21 cellular contexts compared by ENCODE assay signal in genomic region chr21:37886726-37887309, GRCh38. TPM values are rescaled to one million over a fixed set of nuclear protein-coding genes. Genes with fewer than 3 reads are reported as not detected.
"Had no signal": no experiment of that assay in that cellular context is flagged by ENCODE, and none has a peak within 500 bp of the region (broad histone marks: within the 10 kb centered on the region; RNA-seq: fewer than 3 reads in every experiment).

No MANE protein-coding gene starts in this region.

- DNase-seq: activated CD4-positive, alpha-beta T cell treated with anti-CD3 and anti-CD28 coated beads, Interleukin-2, amount 10 ng/mL, durations not matched to agents 24 days and 14 days; activated CD4-positive, alpha-beta T cell treated with anti-CD3 and anti-CD28 coated beads, Interleukin-2, amount 50 U/mL, for 48 hours; activated CD4-positive, CD25-positive, alpha-beta regulatory T cell treated with anti-CD3 and anti-CD28 coated beads, Interleukin-2, amount 50 U/mL, for 72 hours; activated CD8-positive, alpha-beta memory T cell treated with anti-CD3 and anti-CD28 coated beads, Interleukin-2, amount 10 ng/mL, durations not matched to agents 7 days and 5 days; activated effector memory CD4-positive, alpha-beta T cell treated with Interleukin-2 at 50 U/mL for 16 hours; activated naive CD4-positive, alpha-beta T cell; activated T-cell treated with anti-CD3 and anti-CD28 coated beads, Interleukin-2, amount 50 U/mL, for 24 hours; amygdala; cerebellar nuclear complex; KG1; NCI-H1092; NCI-H1930; NCI-H2107; NCI-H2171 treated with DMSO at 0.1 percent for 48 hours; NCI-H226; Peyer's patch; SHP77 treated with DMSO at 0.1 percent for 48 hours had no signal

- ATAC-seq: activated CD8-positive, alpha-beta memory T cell treated with anti-CD3 and anti-CD28 coated beads, Interleukin-2, amount 10 ng/mL, durations not matched to agents 7 days and 5 days; WTC11 had no signal

RNA-seq across cellular contexts. Expression of gene KCNJ6, which starts 29.4 kb away (rescaled TPM):
- total RNA-seq: activated CD4-positive, alpha-beta T cell treated with anti-CD3 and anti-CD28 coated beads, Interleukin-2, amount 10 ng/mL, durations not matched to agents 24 days and 14 days; activated CD8-positive, alpha-beta memory T cell treated with anti-CD3 and anti-CD28 coated beads, Interleukin-2, amount 10 ng/mL, durations not matched to agents 7 days and 5 days; activated T-helper 1 cell treated with anti-CD3 and anti-CD28 coated beads, Interleukin-12 subunit alpha, Interleukin-12 subunit beta, Interleukin-2, Interleukin-4 antibody, amounts not matched to agents 30 ng/mL and 10 ng/mL and 1 ng/mL, durations not matched to agents 14 hours and 24 hours and 36 hours; cardiac septum; SK-MEL-5 had no signal
